15 cellular contexts compared by ENCODE assay signal in genomic region chr1:1331068-1331965, GRCh38. TPM values are rescaled to one million over a fixed set of nuclear protein-coding genes. Genes with fewer than 3 reads are reported as not detected.
DNase-seq lines count a peak whose midpoint lies in the region; ATAC-seq, FAIRE-seq and TF ChIP-seq lines count a peak whose summit lies in the region.
"Had no signal": no experiment of that assay in that cellular context is flagged by ENCODE, and none has a peak within 500 bp of the region (broad histone marks: within the 10 kb centered on the region; RNA-seq: fewer than 3 reads in every experiment).

Gene TAS1R3, plus strand, starts transcription at chr1:1331280. Its CDS starts 66 bp downstream, at chr1:1331346.

- in situ Hi-C loops in HepG2 (cut with HindIII; ENCODE audit: extremely low pct_ligation_motif_present, low pct_unique_long_range_greater_than_20kb): no loop called here

- H4K20me1 ChIP-seq in HepG2 (ENCODE audit: insufficient read depth, low read length): peaks cover 7% of the 10 kb centered on the region; the same call in 1 of the 2 replicates

- TF ChIP-seq EP300 in HepG2 (IDR thresholded peaks at IDR 0.05; ENCODE audit: low read depth in 2 of 2, low read length in 2 of 2) (no peak), HepG2 (CRISPR knock-in tag; IDR thresholded peaks at IDR 0.05; ENCODE audit: borderline replicate concordance) (no peak)

- peak within 1 kb of the TSS; percentile 13 to 58 (median 47); a peak in 4 of 6 replicates for H3K4me3 ChIP-seq in HepG2 (replicated peaks in 1 of 3; ENCODE audit: insufficient read depth in 1 of 3, low read depth in 2 of 3, low read length in 3 of 3)
- no peak within 1 kb of the TSS for H3K4me3 ChIP-seq in right lobe of liver
- H3K4me3 ChIP-seq in lower lobe of right lung: no peak within 1 kb of the TSS
- H3K4me3 ChIP-seq: heart right ventricle, MG63, SJCRH30 had no signal

- CTCF ChIA-PET in HepG2 (lab: Yijun Ruan, JAX; ENCODE audit: low intra/inter-chr PET ratio, low total read pairs) (no interaction called here), RWPE1 (lab: Yijun Ruan, JAX) (interaction anchor here (0.6 to 0.7 kb wide), 2 partner anchors 67 to 166 kb away, joined by 3 to 6 read pairs; no protein-coding TSS in a partner anchor)

- peak within 1 kb of the TSS; percentile 87 for H3K4me2 ChIP-seq in HepG2 (ENCODE audit: low read depth, low read length)

- TF ChIP-seq POLR2A in HepG2 (IDR thresholded peaks at IDR 0.05; ENCODE audit: insufficient read depth in 1 of 2, low read depth in 2 of 2, low read length in 2 of 2) (no peak), right lobe of liver (IDR thresholded peaks at IDR 0.05) (no peak)

- H3K27me3 ChIP-seq in HepG2 (ENCODE audit: control insufficient read depth in 1 of 2, insufficient read depth in 2 of 2, low read length in 2 of 2): 0 out of 5 replicates have a peak, but pooled peaks cover 0 to 4% of the 10 kb centered on the region in 2 experiments
- H3K27me3 ChIP-seq in right lobe of liver: no peaks in the 10 kb centered on the region
- H3K27me3 ChIP-seq in lower lobe of right lung (ENCODE audit: low read depth): no peaks in the 10 kb centered on the region
- H3K27me3 ChIP-seq: heart right ventricle, MG63, neutrophil, SJCRH30 had no signal

- no peaks in the 10 kb centered on the region for H3K9me3 ChIP-seq in HepG2 (ENCODE audit: low read length)
- H3K9me3 ChIP-seq in right lobe of liver: no peaks in the 10 kb centered on the region
- no peaks in the 10 kb centered on the region for H3K9me3 ChIP-seq in lower lobe of right lung
- H3K9me3 ChIP-seq: heart right ventricle, MG63, neutrophil, SJCRH30 had no signal

- H3K27ac ChIP-seq in HepG2 (ENCODE audit: extremely low read length, insufficient read depth, low read length): no peak within 1 kb of the TSS
- no peak within 1 kb of the TSS for H3K27ac ChIP-seq in right lobe of liver
- H3K27ac ChIP-seq in RWPE1: peak within 1 kb of the TSS; percentile 89
- peak within 1 kb of the TSS; percentile 31 for H3K27ac ChIP-seq in lower lobe of right lung
- H3K27ac ChIP-seq: epithelial cell of prostate, heart right ventricle, neutrophil, SJCRH30, WERI-Rb-1 had no signal

- BruUV-seq in HepG2 (replicated peaks; lab: Mats Ljungman, UMichigan): no TSS peak

- TF ChIP-seq CTCF in HepG2 (CRISPR knock-in tag; IDR thresholded peaks at IDR 0.05) (no peak), right lobe of liver (IDR thresholded peaks at IDR 0.05) (no peak), RWPE1 (conservative IDR thresholded peaks at IDR 0.05; ENCODE audit: low read depth) (no peak), lower lobe of right lung (IDR thresholded peaks at IDR 0.05) (no peak), omental fat pad (IDR thresholded peaks at IDR 0.05) (no peak)

- no peak within 1 kb of the TSS for H2AFZ ChIP-seq in HepG2 (ENCODE audit: low read length)

- TF ChIP-seq RAD21 in HepG2 (CRISPR knock-in tag; IDR thresholded peaks at IDR 0.05): no peak

- ATAC-seq in HepG2: peak; percentile 56
- no peak for ATAC-seq in right lobe of liver
- peak; percentile 4 to 7 for ATAC-seq in lower lobe of right lung
- ATAC-seq in omental fat pad (ENCODE audit: low FRiP score): no peak

- H3K4me1 ChIP-seq in HepG2 (ENCODE audit: insufficient read depth, low read length) (peaks cover 26% of the 10 kb centered on the region), right lobe of liver (peaks cover 0 to 6% (median 3%) of the 10 kb centered on the region in 4 donors), lower lobe of right lung (peaks cover 20% of the 10 kb centered on the region)

- H3K79me2 ChIP-seq in HepG2 (ENCODE audit: insufficient read depth, low read length): peaks cover 1% of the 10 kb centered on the region

- H3K9ac ChIP-seq in HepG2 (ENCODE audit: insufficient read depth, low read depth, low read length): peak within 1 kb of the TSS; percentile 56

- intact Hi-C loops in HepG2 (cut with micrococcal nuclease; ENCODE audit: unreplicated experiment): no loop called here
- intact Hi-C loops in right lobe of liver (cut with DNase I): no loop called here
- intact Hi-C loops in lower lobe of right lung (cut with DNase I): no loop called here

- FAIRE-seq in HepG2 (lab: Jason Lieb, UNC): no peak

- DNase-seq in HepG2 (ENCODE audit: low spot score): no peak
- DNase-seq in right lobe of liver: no peak
- no peak for DNase-seq in RWPE1 (ENCODE audit: low spot score)
- no peak for DNase-seq in lower lobe of right lung
- no peak for DNase-seq in omental fat pad (ENCODE audit: low spot score)
- no peak for DNase-seq in NCI-H2227 (lab: John Stamatoyannopoulos, UW; ENCODE audit: unreplicated experiment)
- no peak for DNase-seq in activated CD4-positive, alpha-beta T cell treated with anti-CD3 and anti-CD28 coated beads, Interleukin-2, amount 50 U/mL, for 48 hours
- no peak for DNase-seq in stimulated activated naive CD4-positive, alpha-beta T cell (lab: John Stamatoyannopoulos, UW)
- DNase-seq: DMS79, heart right ventricle, MG63, WERI-Rb-1 had no signal

- peaks cover 0 to 3% of the 10 kb centered on the region in 2 experiments; a peak in 1 of 5 replicates for H3K36me3 ChIP-seq in HepG2 (replicated peaks in 1 of 2; ENCODE audit: control insufficient read depth in 1 of 2, insufficient read depth in 2 of 2, low read length in 2 of 2)
- H3K36me3 ChIP-seq in right lobe of liver: peaks cover 0 to 17% (median 4%) of the 10 kb centered on the region in 4 donors
- peaks cover 34% of the 10 kb centered on the region for H3K36me3 ChIP-seq in lower lobe of right lung
- H3K36me3 ChIP-seq: MG63, SJCRH30 had no signal

- WGBS in HepG2 (ENCODE audit: low lambda C conversion rate): 7% methylated on average over 5 of the region's 41 CpGs
- WGBS in right lobe of liver (ENCODE audit: insufficient coverage, low coverage, low lambda C conversion rate, missing lambda C conversion rate): no CpG with 5 or more reads among the region's 41 CpGs

- POLR2A ChIA-PET in HepG2 (lab: Yijun Ruan, JAX) (interaction anchor here (1.0 to 1.8 kb wide), 4 partner anchors 13 to 100 kb away, joined by 3 to 7 read pairs (median 6); no protein-coding TSS in a partner anchor), RWPE1 (lab: Yijun Ruan, JAX; ENCODE audit: low non-redundant PET) (no interaction called here)

TF ChIP-seq in HepG2, 621 proteins besides CTCF, POLR2A, EP300 and RAD21 (continues in another document):
- TF ChIP-seq SOX6 (IDR thresholded peaks at IDR 0.05) (no peak), SOX6 (CRISPR knock-in tag; IDR thresholded peaks at IDR 0.05) (peak; percentile 13; the same call in 1 of the 2 replicates), HNF1A (IDR thresholded peaks at IDR 0.05; ENCODE audit: low read depth) (no peak), HNF1A (CRISPR knock-in tag; IDR thresholded peaks at IDR 0.05; ENCODE audit: borderline replicate concordance) (peak; percentile 17; the same call in 1 of the 2 replicates)

RNA-seq across cellular contexts. Expression of gene TAS1R3, which starts in this region (rescaled TPM):
- 0.15 TPM in 1 of 2 replicates, not detected in the other for total RNA-seq in HepG2 (2016; rRNA removed; fragmentation: Illumina TruSeq; extraction: Trizol)
- total RNA-seq in HepG2 (2016; cell fraction: cytosol; rRNA removed; fragmentation: Illumina TruSeq; extraction: Trizol; ENCODE audit: low read depth): not detected in 2 replicates
- 0.13 TPM in 1 of 2 replicates, not detected in the other for total RNA-seq in HepG2 (2016; cell fraction: insoluble cytoplasmic fraction; rRNA removed; fragmentation: Illumina TruSeq; extraction: Trizol)
- not detected in 2 replicates for total RNA-seq in HepG2 (2016; cell fraction: membrane; rRNA removed; fragmentation: Illumina TruSeq; extraction: Trizol)
- total RNA-seq in HepG2 (2016; cell fraction: nucleus; rRNA removed; fragmentation: Illumina TruSeq; extraction: Trizol): 0.12 and 0.25 TPM in 2 replicates
- 0.13 and 0.20 TPM in 2 replicates for polyA plus RNA-seq in HepG2 (2011; rRNA removed)
- polyA plus RNA-seq in HepG2 (2011; cell fraction: cytosol; rRNA removed): 0.13 and 0.21 TPM in 2 replicates
- 1.5 and 2.4 TPM in 2 replicates for polyA plus RNA-seq in HepG2 (2011; cell fraction: nucleus; rRNA removed)
- polyA plus RNA-seq in HepG2 (2012): 0.17 TPM in 2 replicates
- not detected in 2 replicates for polyA plus RNA-seq in HepG2 (2016; cell fraction: cytosol; fragmentation: Illumina TruSeq; extraction: Trizol; ENCODE audit: low read depth)
- polyA plus RNA-seq in HepG2 (2016; cell fraction: insoluble cytoplasmic fraction; fragmentation: Illumina TruSeq; extraction: Trizol; ENCODE audit: low read depth): not detected in 2 replicates
- polyA plus RNA-seq in HepG2 (2016; cell fraction: membrane; fragmentation: Illumina TruSeq; extraction: Trizol; ENCODE audit: low read depth): 0.07 TPM in 1 of 2 replicates, not detected in the other
- polyA plus RNA-seq in HepG2 (2016; cell fraction: nucleus; fragmentation: Illumina TruSeq; extraction: Trizol; ENCODE audit: insufficient read depth, low read depth): 0.25 and 0.30 TPM in 2 replicates
- 1.2 TPM in 2 replicates for polyA minus RNA-seq in HepG2 (2011; rRNA and poly(A)+ RNA removed; ENCODE audit: low replicate concordance)
- 0.20 and 0.26 TPM in 2 replicates for polyA minus RNA-seq in HepG2 (2011; cell fraction: cytosol; rRNA and poly(A)+ RNA removed)
- 0.64 and 0.75 TPM in 2 replicates for polyA minus RNA-seq in HepG2 (2011; cell fraction: nucleus; rRNA and poly(A)+ RNA removed)
- total RNA-seq in right lobe of liver: 1 to 10 TPM in 2 of 6 experiments, under 1 TPM in 4; 0.10 to 2.7 (median 0.33) TPM
- total RNA-seq in lower lobe of right lung: 0.65 TPM
- under 1 TPM; 0.12 to 0.32 (median 0.16) TPM for total RNA-seq in omental fat pad

Comparison
In these comparisons a context has a peak if more than half of its experiments do, and no peak if none do; other contexts are left out.
1. H3K4me3 ChIP-seq: peak in HepG2 (3 of 3); none in right lobe of liver (0 of 3) and lower lobe of right lung (single experiment).
2. Peak in ATAC-seq and H3K27ac ChIP-seq in lower lobe of right lung; RNA of the gene not detected or under 1 TPM.